1 cellular context compared by ENCODE assay signal in the genomic region with DNA sequence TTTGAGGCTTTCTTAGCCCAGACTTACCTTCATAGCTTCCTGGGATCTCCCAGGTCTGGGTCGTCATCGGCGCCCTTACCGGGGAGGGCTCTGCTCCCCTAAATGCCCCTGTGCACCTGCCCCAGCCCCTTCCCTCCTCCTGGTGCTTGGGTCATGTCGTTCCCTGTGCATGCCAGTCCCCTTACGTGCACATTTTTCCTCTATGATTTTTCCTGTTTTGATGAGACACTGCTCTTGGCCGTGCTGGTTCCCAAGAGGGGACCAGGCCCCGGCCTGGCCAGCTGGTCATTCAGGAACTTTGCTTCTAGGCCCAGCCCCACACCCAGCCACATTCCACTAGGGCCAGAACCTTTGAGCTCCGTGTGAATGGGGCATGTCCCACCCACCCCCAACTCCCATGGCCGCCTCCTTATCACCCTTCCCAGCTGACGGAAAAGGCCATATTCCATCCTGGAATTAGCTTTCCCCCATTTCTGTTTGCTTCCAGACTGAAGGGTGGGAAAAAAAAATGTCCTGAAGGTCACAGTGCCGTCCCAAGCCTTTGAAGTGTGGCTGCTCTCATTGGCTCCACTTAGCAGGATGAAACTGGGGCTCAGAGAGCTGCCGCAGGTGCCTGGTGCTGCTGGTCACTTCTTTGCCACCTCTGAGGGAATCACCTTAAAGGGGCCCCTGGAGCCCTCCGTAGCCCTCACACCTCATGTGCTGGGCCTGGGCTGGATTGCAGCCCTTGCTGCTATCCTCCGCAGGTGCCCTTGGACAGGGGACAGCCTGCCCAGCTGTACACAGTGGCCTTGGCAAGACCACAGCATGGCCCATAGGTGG.
TF ChIP-seq lines count a peak whose summit lies in the region.

No MANE protein-coding gene starts in this region.

TF ChIP-seq in HepG2, 621 proteins besides CTCF, POLR2A, EP300 and RAD21 (continued from another document and continues in another):
- TF ChIP-seq NFAT5 (CRISPR knock-in tag; IDR thresholded peaks at IDR 0.05): no peak
- no peak for TF ChIP-seq ZNF10 (CRISPR knock-in tag; IDR thresholded peaks at IDR 0.05; ENCODE audit: borderline replicate concordance, low read depth)
- no peak for TF ChIP-seq GABPB1 (CRISPR knock-in tag; IDR thresholded peaks at IDR 0.05)
- no peak for TF ChIP-seq ZNF326 (CRISPR knock-in tag; IDR thresholded peaks at IDR 0.05; ENCODE audit: borderline replicate concordance)
- TF ChIP-seq SMARCE1 (IDR thresholded peaks at IDR 0.05; ENCODE audit: borderline replicate concordance): no peak
- no peak for TF ChIP-seq AKAP8 (CRISPR knock-in tag; IDR thresholded peaks at IDR 0.05)
- no peak for TF ChIP-seq ZNF33B (CRISPR knock-in tag; IDR thresholded peaks at IDR 0.05)
- TF ChIP-seq DPF2 (CRISPR knock-in tag; IDR thresholded peaks at IDR 0.05; ENCODE audit: borderline replicate concordance, low read depth): peak; percentile 82
- TF ChIP-seq ZNF512 (CRISPR knock-in tag; IDR thresholded peaks at IDR 0.05): no peak
- TF ChIP-seq, protein P1, sequence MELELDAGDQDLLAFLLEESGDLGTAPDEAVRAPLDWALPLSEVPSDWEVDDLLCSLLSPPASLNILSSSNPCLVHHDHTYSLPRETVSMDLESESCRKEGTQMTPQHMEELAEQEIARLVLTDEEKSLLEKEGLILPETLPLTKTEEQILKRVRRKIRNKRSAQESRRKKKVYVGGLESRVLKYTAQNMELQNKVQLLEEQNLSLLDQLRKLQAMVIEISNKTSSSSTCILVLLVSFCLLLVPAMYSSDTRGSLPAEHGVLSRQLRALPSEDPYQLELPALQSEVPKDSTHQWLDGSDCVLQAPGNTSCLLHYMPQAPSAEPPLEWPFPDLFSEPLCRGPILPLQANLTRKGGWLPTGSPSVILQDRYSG (CRISPR knock-in tag; IDR thresholded peaks at IDR 0.05): no peak
- no peak for TF ChIP-seq TSC22D2 (CRISPR knock-in tag; IDR thresholded peaks at IDR 0.05; ENCODE audit: borderline replicate concordance)
- no peak for TF ChIP-seq ZNF180 (CRISPR knock-in tag; IDR thresholded peaks at IDR 0.05; ENCODE audit: borderline replicate concordance, low read depth)
- peak; percentile 35; the same call in 1 of the 2 replicates for TF ChIP-seq TOPORS (CRISPR knock-in tag; IDR thresholded peaks at IDR 0.05)
- TF ChIP-seq ZNF737 (CRISPR knock-in tag; IDR thresholded peaks at IDR 0.05; ENCODE audit: borderline replicate concordance): no peak
- TF ChIP-seq, protein P2, sequence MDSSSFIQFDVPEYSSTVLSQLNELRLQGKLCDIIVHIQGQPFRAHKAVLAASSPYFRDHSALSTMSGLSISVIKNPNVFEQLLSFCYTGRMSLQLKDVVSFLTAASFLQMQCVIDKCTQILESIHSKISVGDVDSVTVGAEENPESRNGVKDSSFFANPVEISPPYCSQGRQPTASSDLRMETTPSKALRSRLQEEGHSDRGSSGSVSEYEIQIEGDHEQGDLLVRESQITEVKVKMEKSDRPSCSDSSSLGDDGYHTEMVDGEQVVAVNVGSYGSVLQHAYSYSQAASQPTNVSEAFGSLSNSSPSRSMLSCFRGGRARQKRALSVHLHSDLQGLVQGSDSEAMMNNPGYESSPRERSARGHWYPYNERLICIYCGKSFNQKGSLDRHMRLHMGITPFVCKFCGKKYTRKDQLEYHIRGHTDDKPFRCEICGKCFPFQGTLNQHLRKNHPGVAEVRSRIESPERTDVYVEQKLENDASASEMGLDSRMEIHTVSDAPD (CRISPR knock-in tag; IDR thresholded peaks at IDR 0.05): no peak
- TF ChIP-seq HNRNPL (IDR thresholded peaks at IDR 0.05; ENCODE audit: low read depth, low read length): peak; percentile 80; the same call in 1 of the 2 replicates
- no peak for TF ChIP-seq ZXDC (CRISPR knock-in tag; IDR thresholded peaks at IDR 0.05)
- TF ChIP-seq GTF3A (CRISPR knock-in tag; conservative IDR thresholded peaks at IDR 0.05): 0 out of 2 replicates have a peak, but pooled peaks have one; percentile 32
- TF ChIP-seq ZNF234 (CRISPR knock-in tag; conservative IDR thresholded peaks at IDR 0.05): 0 out of 2 replicates have a peak, but pooled peaks have one; percentile 68
- TF ChIP-seq NFE2L1 (CRISPR knock-in tag; IDR thresholded peaks at IDR 0.05; ENCODE audit: borderline replicate concordance): no peak
- TF ChIP-seq, protein P3, sequence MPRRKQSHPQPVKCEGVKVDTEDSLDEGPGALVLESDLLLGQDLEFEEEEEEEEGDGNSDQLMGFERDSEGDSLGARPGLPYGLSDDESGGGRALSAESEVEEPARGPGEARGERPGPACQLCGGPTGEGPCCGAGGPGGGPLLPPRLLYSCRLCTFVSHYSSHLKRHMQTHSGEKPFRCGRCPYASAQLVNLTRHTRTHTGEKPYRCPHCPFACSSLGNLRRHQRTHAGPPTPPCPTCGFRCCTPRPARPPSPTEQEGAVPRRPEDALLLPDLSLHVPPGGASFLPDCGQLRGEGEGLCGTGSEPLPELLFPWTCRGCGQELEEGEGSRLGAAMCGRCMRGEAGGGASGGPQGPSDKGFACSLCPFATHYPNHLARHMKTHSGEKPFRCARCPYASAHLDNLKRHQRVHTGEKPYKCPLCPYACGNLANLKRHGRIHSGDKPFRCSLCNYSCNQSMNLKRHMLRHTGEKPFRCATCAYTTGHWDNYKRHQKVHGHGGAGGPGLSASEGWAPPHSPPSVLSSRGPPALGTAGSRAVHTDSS (CRISPR knock-in tag; conservative IDR thresholded peaks at IDR 0.05): no peak
- peak; percentile 36 for TF ChIP-seq TAF15 (IDR thresholded peaks at IDR 0.05; ENCODE audit: low read depth, low read length, poor library complexity, severe bottlenecking)
- no peak for TF ChIP-seq CENPT (CRISPR knock-in tag; IDR thresholded peaks at IDR 0.05; ENCODE audit: low read depth)
- no peak; the same call in 1 of the 2 replicates for TF ChIP-seq HOXD1 (CRISPR knock-in tag; IDR thresholded peaks at IDR 0.05)
- 0 out of 2 replicates have a peak, but pooled peaks have one; percentile 7 for TF ChIP-seq ZSCAN12 (CRISPR knock-in tag; IDR thresholded peaks at IDR 0.05)
- TF ChIP-seq ZNF776 (CRISPR knock-in tag; IDR thresholded peaks at IDR 0.05): no peak
- TF ChIP-seq REL (CRISPR knock-in tag; conservative IDR thresholded peaks at IDR 0.05): no peak
- peak; percentile 96 for TF ChIP-seq TBX2 (CRISPR knock-in tag; IDR thresholded peaks at IDR 0.05; ENCODE audit: borderline replicate concordance)
- TF ChIP-seq, protein P4, sequence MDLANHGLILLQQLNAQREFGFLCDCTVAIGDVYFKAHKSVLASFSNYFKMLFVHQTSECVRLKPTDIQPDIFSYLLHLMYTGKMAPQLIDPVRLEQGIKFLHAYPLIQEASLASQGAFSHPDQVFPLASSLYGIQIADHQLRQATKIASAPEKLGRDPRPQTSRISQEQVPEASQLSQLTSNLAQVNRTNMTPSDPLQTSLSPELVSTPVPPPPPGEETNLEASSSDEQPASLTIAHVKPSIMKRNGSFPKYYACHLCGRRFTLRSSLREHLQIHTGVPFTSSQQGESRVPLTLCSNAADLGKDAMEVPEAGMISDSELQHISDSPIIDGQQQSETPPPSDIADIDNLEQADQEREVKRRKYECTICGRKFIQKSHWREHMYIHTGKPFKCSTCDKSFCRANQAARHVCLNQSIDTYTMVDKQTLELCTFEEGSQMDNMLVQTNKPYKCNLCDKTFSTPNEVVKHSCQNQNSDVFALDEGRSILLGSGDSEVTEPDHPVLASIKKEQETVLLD (CRISPR knock-in tag; IDR thresholded peaks at IDR 0.05; ENCODE audit: low read depth): no peak
- no peak for TF ChIP-seq MXD3 (CRISPR knock-in tag; IDR thresholded peaks at IDR 0.05)
- no peak; the same call in 1 of the 2 replicates for TF ChIP-seq JUNB (CRISPR knock-in tag; IDR thresholded peaks at IDR 0.05; ENCODE audit: borderline replicate concordance)
- TF ChIP-seq ZC3H13 (CRISPR knock-in tag; IDR thresholded peaks at IDR 0.05): no peak
- peak; percentile 29 for TF ChIP-seq STAG1 (CRISPR knock-in tag; IDR thresholded peaks at IDR 0.05)
- TF ChIP-seq ZNF276 (CRISPR knock-in tag; IDR thresholded peaks at IDR 0.05; ENCODE audit: low read depth): peak; percentile 58; the same call in 1 of the 2 replicates
- TF ChIP-seq ZNF34 (CRISPR knock-in tag; IDR thresholded peaks at IDR 0.05; ENCODE audit: borderline replicate concordance): no peak
- TF ChIP-seq KLF13 (CRISPR knock-in tag; IDR thresholded peaks at IDR 0.05): no peak
- peak; percentile 16 for TF ChIP-seq ZFP90 (CRISPR knock-in tag; IDR thresholded peaks at IDR 0.05; ENCODE audit: borderline replicate concordance)
- TF ChIP-seq ZNF777 (CRISPR knock-in tag; IDR thresholded peaks at IDR 0.05): no peak; the same call in 1 of the 2 replicates
- no peak for TF ChIP-seq HNRNPH1 (optimal IDR thresholded peaks at IDR 0.05; ENCODE audit: low read depth, low read length)
- TF ChIP-seq NFATC3 (CRISPR knock-in tag; IDR thresholded peaks at IDR 0.05): 0 out of 2 replicates have a peak, but pooled peaks have one; percentile 26
- no peak for TF ChIP-seq ZFYVE20 (CRISPR knock-in tag; IDR thresholded peaks at IDR 0.05; ENCODE audit: borderline replicate concordance, low read depth)
- TF ChIP-seq EED (CRISPR knock-in tag; IDR thresholded peaks at IDR 0.05): 0 out of 2 replicates have a peak, but pooled peaks have one; percentile 35
- 0 out of 2 replicates have a peak, but pooled peaks have one; percentile 25 for TF ChIP-seq SATB2 (CRISPR knock-in tag; IDR thresholded peaks at IDR 0.05)
